ENCODE assay signal across 1 cellular context in the genomic region with DNA sequence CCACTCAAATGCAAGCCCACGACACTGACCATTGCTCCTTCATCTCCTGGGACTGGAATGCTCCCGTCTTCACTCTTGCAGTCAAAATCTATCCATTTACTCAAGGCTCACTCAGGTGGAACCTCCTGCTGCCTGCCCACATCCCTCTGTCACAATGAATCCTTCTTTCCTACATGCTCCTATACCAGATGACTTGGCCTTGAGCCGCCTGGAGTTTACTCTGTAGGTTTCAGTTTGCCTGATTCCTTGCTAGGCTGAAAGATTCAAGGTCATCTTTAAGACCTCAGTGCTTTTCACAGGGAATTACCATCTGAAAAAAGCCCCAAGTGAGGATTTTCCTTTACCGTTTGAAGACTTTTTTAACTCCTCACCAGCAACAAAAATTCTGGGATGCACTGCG.
TF ChIP-seq lines count a peak whose summit lies in the region.

No MANE protein-coding gene starts in this region.

TF ChIP-seq in GM23338, 12 proteins besides CTCF, POLR2A, EP300 and RAD21 (continued from another document):
- TF ChIP-seq, protein P1, sequence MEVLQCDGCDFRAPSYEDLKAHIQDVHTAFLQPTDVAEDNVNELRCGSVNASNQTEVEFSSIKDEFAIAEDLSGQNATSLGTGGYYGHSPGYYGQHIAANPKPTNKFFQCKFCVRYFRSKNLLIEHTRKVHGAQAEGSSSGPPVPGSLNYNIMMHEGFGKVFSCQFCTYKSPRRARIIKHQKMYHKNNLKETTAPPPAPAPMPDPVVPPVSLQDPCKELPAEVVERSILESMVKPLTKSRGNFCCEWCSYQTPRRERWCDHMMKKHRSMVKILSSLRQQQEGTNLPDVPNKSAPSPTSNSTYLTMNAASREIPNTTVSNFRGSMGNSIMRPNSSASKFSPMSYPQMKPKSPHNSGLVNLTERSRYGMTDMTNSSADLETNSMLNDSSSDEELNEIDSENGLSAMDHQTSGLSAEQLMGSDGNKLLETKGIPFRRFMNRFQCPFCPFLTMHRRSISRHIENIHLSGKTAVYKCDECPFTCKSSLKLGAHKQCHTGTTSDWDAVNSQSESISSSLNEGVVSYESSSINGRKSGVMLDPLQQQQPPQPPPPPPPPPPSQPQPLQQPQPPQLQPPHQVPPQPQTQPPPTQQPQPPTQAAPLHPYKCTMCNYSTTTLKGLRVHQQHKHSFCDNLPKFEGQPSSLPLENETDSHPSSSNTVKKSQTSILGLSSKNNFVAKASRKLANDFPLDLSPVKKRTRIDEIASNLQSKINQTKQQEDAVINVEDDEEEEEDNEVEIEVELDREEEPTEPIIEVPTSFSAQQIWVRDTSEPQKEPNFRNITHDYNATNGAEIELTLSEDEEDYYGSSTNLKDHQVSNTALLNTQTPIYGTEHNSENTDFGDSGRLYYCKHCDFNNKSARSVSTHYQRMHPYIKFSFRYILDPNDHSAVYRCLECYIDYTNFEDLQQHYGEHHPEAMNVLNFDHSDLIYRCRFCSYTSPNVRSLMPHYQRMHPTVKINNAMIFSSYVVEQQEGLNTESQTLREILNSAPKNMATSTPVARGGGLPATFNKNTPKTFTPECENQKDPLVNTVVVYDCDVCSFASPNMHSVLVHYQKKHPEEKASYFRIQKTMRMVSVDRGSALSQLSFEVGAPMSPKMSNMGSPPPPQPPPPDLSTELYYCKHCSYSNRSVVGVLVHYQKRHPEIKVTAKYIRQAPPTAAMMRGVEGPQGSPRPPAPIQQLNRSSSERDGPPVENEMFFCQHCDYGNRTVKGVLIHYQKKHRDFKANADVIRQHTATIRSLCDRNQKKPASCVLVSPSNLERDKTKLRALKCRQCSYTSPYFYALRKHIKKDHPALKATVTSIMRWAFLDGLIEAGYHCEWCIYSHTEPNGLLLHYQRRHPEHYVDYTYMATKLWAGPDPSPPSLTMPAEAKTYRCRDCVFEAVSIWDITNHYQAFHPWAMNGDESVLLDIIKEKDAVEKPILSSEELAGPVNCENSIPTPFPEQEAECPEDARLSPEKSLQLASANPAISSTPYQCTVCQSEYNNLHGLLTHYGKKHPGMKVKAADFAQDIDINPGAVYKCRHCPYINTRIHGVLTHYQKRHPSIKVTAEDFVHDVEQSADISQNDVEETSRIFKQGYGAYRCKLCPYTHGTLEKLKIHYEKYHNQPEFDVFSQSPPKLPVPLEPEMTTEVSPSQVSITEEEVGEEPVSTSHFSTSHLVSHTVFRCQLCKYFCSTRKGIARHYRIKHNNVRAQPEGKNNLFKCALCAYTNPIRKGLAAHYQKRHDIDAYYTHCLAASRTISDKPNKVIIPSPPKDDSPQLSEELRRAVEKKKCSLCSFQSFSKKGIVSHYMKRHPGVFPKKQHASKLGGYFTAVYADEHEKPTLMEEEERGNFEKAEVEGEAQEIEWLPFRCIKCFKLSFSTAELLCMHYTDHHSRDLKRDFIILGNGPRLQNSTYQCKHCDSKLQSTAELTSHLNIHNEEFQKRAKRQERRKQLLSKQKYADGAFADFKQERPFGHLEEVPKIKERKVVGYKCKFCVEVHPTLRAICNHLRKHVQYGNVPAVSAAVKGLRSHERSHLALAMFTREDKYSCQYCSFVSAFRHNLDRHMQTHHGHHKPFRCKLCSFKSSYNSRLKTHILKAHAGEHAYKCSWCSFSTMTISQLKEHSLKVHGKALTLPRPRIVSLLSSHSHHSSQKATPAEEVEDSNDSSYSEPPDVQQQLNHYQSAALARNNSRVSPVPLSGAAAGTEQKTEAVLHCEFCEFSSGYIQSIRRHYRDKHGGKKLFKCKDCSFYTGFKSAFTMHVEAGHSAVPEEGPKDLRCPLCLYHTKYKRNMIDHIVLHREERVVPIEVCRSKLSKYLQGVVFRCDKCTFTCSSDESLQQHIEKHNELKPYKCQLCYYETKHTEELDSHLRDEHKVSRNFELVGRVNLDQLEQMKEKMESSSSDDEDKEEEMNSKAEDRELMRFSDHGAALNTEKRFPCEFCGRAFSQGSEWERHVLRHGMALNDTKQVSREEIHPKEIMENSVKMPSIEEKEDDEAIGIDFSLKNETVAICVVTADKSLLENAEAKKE (CRISPR knock-in tag; IDR thresholded peaks at IDR 0.05), result no peak
- no peak for TF ChIP-seq STAT1 (IDR thresholded peaks at IDR 0.05; ENCODE audit: unreplicated experiment)
- no peak for TF ChIP-seq POLR2AphosphoS5 (IDR thresholded peaks at IDR 0.05; ENCODE audit: low read depth)
- no peak for TF ChIP-seq JUNB (IDR thresholded peaks at IDR 0.05; ENCODE audit: unreplicated experiment)
- no peak for TF ChIP-seq EZH2 (IDR thresholded peaks at IDR 0.05; ENCODE audit: low read depth, unreplicated experiment)
- TF ChIP-seq, protein P2, sequence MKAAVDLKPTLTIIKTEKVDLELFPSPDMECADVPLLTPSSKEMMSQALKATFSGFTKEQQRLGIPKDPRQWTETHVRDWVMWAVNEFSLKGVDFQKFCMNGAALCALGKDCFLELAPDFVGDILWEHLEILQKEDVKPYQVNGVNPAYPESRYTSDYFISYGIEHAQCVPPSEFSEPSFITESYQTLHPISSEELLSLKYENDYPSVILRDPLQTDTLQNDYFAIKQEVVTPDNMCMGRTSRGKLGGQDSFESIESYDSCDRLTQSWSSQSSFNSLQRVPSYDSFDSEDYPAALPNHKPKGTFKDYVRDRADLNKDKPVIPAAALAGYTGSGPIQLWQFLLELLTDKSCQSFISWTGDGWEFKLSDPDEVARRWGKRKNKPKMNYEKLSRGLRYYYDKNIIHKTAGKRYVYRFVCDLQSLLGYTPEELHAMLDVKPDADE (IDR thresholded peaks at IDR 0.05), result no peak
- no peak for TF ChIP-seq ZNF331 (CRISPR knock-in tag; IDR thresholded peaks at IDR 0.05; ENCODE audit: low read depth)
- TF ChIP-seq NANOG (IDR thresholded peaks at IDR 0.05; ENCODE audit: borderline replicate concordance), result no peak
- TF ChIP-seq CREB1 (CRISPR knock-in tag; IDR thresholded peaks at IDR 0.05; ENCODE audit: low read depth), result no peak
